In the genomic region with DNA sequence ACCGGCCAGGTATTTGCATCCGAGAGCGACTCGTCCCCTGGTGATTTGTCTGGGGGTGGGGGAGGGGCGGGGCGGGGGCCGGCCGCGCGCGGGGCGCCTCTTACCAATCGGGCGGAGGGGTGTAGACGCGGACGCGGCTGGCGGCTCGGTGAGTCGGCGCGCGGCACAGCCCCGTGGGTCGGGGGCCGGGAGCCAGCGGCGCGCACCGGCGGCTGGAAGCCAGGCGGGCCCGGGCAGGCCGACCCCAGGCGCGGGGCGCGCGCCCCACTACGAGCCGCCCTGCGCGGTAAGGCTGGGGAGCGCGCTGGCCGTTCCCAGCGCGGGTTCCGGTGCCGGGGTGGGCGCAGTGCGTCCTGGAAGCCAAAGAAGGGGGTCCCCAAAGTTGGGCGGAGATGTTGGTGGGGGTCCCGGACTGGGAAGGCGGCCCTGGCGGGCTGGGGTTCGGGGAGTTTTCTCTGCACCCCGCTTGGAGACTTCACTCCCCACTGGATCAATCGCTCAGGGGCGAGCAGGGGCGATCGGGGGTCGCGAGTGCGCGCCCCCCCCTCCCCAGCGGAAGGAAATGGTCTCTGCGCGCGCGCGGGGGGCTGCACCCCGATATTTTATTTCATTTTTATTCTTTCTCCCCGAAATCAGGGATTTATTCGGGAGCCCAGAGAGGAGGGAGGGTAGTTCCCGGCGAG, we compare ENCODE assay signal across 8 cellular contexts. TPM values are rescaled to one million over a fixed set of nuclear protein-coding genes. Genes with fewer than 3 reads are reported as not detected.
DNase-seq lines count a peak whose midpoint lies in the region; ATAC-seq, FAIRE-seq and TF ChIP-seq lines count a peak whose summit lies in the region.

A gene with protein sequence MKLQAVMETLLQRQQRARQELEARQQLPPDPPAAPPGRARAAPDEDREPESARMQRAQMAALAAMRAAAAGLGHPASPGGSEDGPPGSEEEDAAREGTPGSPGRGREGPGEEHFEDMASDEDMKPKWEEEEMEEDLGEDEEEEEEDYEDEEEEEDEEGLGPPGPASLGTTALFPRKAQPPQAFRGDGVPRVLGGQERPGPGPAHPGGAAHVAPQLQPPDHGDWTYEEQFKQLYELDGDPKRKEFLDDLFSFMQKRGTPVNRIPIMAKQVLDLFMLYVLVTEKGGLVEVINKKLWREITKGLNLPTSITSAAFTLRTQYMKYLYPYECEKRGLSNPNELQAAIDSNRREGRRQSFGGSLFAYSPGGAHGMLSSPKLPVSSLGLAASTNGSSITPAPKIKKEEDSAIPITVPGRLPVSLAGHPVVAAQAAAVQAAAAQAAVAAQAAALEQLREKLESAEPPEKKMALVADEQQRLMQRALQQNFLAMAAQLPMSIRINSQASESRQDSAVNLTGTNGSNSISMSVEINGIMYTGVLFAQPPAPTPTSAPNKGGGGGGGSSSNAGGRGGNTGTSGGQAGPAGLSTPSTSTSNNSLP (plus strand): TSS at position 124 of the 683 bp plus-strand sequence. CDS start 3,494 bp downstream, outside the sequence.

- in situ Hi-C loops in G401 (cut with HindIII; ENCODE audit: low sequenced_read_pairs) = no loop called here

- ATAC-seq in GM21447 (IDR thresholded peaks at IDR 0.05; ENCODE audit: unreplicated experiment) (peak; percentile 21), HG03342 (IDR thresholded peaks at IDR 0.05; ENCODE audit: unreplicated experiment) (no peak)

- H3K9me3 ChIP-seq in subcutaneous abdominal adipose tissue (ENCODE audit: control insufficient read depth in 5 of 5, low read length in 5 of 5) = no peaks in the 10 kb centered on the region

- no peak for TF ChIP-seq CTCF in bronchial epithelial cell (IDR thresholded peaks at IDR 0.05; ENCODE audit: insufficient read depth, low read length, severe bottlenecking)

- H3K36me3 ChIP-seq in bronchial epithelial cell (ENCODE audit: control insufficient read depth, insufficient read depth, low read length) = peaks cover 3% of the 10 kb centered on the region
- peaks cover 0 to 15% (median 7%) of the 10 kb centered on the region in 5 donors for H3K36me3 ChIP-seq in subcutaneous abdominal adipose tissue (ENCODE audit: control insufficient read depth in 5 of 5, insufficient read depth in 5 of 5, low read length in 5 of 5)

- H3K4me1 ChIP-seq in subcutaneous abdominal adipose tissue (ENCODE audit: control insufficient read depth in 5 of 5, insufficient read depth in 5 of 5, low read length in 5 of 5) = peaks cover 0 to 45% (median 32%) of the 10 kb centered on the region in 5 donors

- H3K4me3 ChIP-seq in bronchial epithelial cell (ENCODE audit: low read depth, low read length) = peak within 1 kb of the TSS; percentile 87
- peak within 1 kb of the TSS; percentile 57 to 87 (median 80) for H3K4me3 ChIP-seq in subcutaneous abdominal adipose tissue (ENCODE audit: low read depth in 1 of 5, low read length in 5 of 5)

- H3K27ac ChIP-seq in subcutaneous abdominal adipose tissue (ENCODE audit: low read depth, low read length) = peak within 1 kb of the TSS; percentile 77

- FAIRE-seq in bronchial epithelial cell (lab: Jason Lieb, UNC) = no peak

- H3K9ac ChIP-seq in subcutaneous abdominal adipose tissue (ENCODE audit: low read length in 5 of 5) = peak within 1 kb of the TSS in 4 of 5 donors; percentile 77 to 94 (median 89)

- peak; percentile 41 for DNase-seq in G401 (ENCODE audit: low spot score)
- DNase-seq in NCI-H2171 treated with DMSO at 0.1 percent for 48 hours (lab: John Stamatoyannopoulos, UW) = peak; percentile 77
- no peak for DNase-seq in bronchial epithelial cell (ENCODE audit: low read depth)
- peak; percentile 88 for DNase-seq in left kidney (ENCODE audit: low read depth, low spot score)
- no peak for DNase-seq in SHP77 treated with DMSO at 0.1 percent for 48 hours (lab: John Stamatoyannopoulos, UW)

- H3K27me3 ChIP-seq in bronchial epithelial cell (ENCODE audit: control insufficient read depth, insufficient read depth, low read length) = no peaks in the 10 kb centered on the region
- H3K27me3 ChIP-seq in subcutaneous abdominal adipose tissue (ENCODE audit: control insufficient read depth in 5 of 5, insufficient read depth in 4 of 5, low read length in 5 of 5) = peaks cover 0 to 3% (median 0%) of the 10 kb centered on the region in 5 donors

RNA-seq across cellular contexts. Expression of the gene that starts here (rescaled TPM):
- 95.4 and 103 TPM in 2 replicates for total RNA-seq in G401 (2014; rRNA removed; shearing (Covaris generic))
- 15.8 and 16.0 TPM in 2 replicates for total RNA-seq in bronchial epithelial cell

Comparison
In these comparisons a context has a peak if more than half of its experiments do, and no peak if none do; other contexts are left out.
1. DNase-seq: peak in G401 (single experiment), NCI-H2171 treated with DMSO at 0.1 percent for 48 hours (single experiment) and left kidney (single experiment); none in bronchial epithelial cell (single experiment) and SHP77 treated with DMSO at 0.1 percent for 48 hours (single experiment).